Comparison of ENCODE assay signal across 16 cellular contexts in the genomic region with DNA sequence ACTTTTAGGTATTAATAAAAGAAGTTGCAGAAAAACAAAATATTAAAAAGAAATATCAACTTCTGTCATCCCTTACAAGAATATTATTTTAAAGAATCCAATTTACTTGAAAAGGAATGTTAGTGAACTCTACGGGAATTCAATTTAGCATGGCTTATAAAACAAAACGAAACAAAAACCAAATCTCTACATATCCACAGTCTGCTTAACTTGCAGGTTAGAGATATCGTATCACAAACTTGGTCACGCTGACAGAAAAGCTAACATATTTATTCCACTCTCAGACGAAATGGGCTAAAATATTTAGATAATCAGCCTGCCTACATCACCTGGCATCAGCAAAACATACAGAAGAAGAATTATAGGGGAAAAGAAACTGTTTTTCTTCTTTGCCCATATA.
DNase-seq lines count a peak whose midpoint lies in the region; ATAC-seq, FAIRE-seq and TF ChIP-seq lines count a peak whose summit lies in the region.
"Had no signal": no experiment of that assay in that cellular context is flagged by ENCODE, and none has a peak within 500 bp of the region (broad histone marks: within the 10 kb centered on the region; RNA-seq: fewer than 3 reads in every experiment).

No MANE protein-coding gene starts in this region.

- TF ChIP-seq CTCF in heart left ventricle (IDR thresholded peaks at IDR 0.05): no peak
- no peak for TF ChIP-seq CTCF in bronchial epithelial cell (IDR thresholded peaks at IDR 0.05; ENCODE audit: insufficient read depth, low read length, severe bottlenecking)
- TF ChIP-seq CTCF in mesothelial cell of epicardium (IDR thresholded peaks at IDR 0.05; ENCODE audit: unreplicated experiment): no peak

- no peak overlapping the region for H3K4me3 Mint-ChIP-seq in mesothelial cell of epicardium
- H3K4me3 Mint-ChIP-seq: CD4-positive, alpha-beta T cell had no signal

- H3K27me3 ChIP-seq in right cardiac atrium (ENCODE audit: control insufficient read depth, insufficient read depth) (no peaks in the 10 kb centered on the region), heart left ventricle (no peaks in the 10 kb centered on the region), bronchial epithelial cell (ENCODE audit: control insufficient read depth, insufficient read depth, low read length) (no peaks in the 10 kb centered on the region), aorta (ENCODE audit: control insufficient read depth in 1 of 2, insufficient read depth in 2 of 2, low read length in 1 of 2) (no peaks in the 10 kb centered on the region)
- H3K27me3 ChIP-seq: BLaER1 treated with 17β-estradiol and CSF1 and Interleukin-3, amounts not matched to agents 10 nM and 100 nM had no signal

- H3K9me3 ChIP-seq in right cardiac atrium (ENCODE audit: control insufficient read depth, low read length) (no peaks in the 10 kb centered on the region), heart left ventricle (no peaks in the 10 kb centered on the region), aorta (ENCODE audit: control insufficient read depth, low read length) (peaks cover 1% of the 10 kb centered on the region)
- H3K9me3 ChIP-seq: BLaER1 treated with 17β-estradiol and CSF1 and Interleukin-3, amounts not matched to agents 10 nM and 100 nM had no signal

- ATAC-seq in right cardiac atrium: no peak
- no peak for ATAC-seq in heart left ventricle
- no peak for ATAC-seq in aorta (ENCODE audit: low FRiP score)
- ATAC-seq: GM12878, HCT116 had no signal

- no peaks in the 10 kb centered on the region for H3K4me1 ChIP-seq in right cardiac atrium (ENCODE audit: control insufficient read depth, insufficient read depth, low read length)
- H3K4me1 ChIP-seq in heart left ventricle: no peaks in the 10 kb centered on the region
- H3K4me1 ChIP-seq in aorta (ENCODE audit: control insufficient read depth in 1 of 2, insufficient read depth in 2 of 2, low read length in 2 of 2): no peaks in the 10 kb centered on the region
- H3K4me1 ChIP-seq: BLaER1 treated with 17β-estradiol and CSF1 and Interleukin-3, amounts not matched to agents 10 nM and 100 nM had no signal

- H3K4me3 ChIP-seq in right cardiac atrium (ENCODE audit: low read length): peak overlapping the region; percentile 38
- H3K4me3 ChIP-seq in heart left ventricle: no peak overlapping the region
- peak overlapping the region; percentile 2 for H3K4me3 ChIP-seq in bronchial epithelial cell (ENCODE audit: low read depth, low read length)
- H3K4me3 ChIP-seq in aorta (ENCODE audit: low read length in 2 of 2): peak overlapping the region; percentile 26 to 41
- H3K4me3 ChIP-seq: BLaER1 treated with 17β-estradiol and CSF1 and Interleukin-3, amounts not matched to agents 10 nM and 100 nM; GM12878 had no signal

- WGBS in right cardiac atrium: 76% methylated on average over 5 of the region's 5 CpGs
- 85 to 93% (median 91%) methylated on average over 5 of the region's 5 CpGs for WGBS in heart left ventricle, 4 donors
- 31 to 34% methylated on average over 5 of the region's 5 CpGs for WGBS in aorta, 2 donors

- DNase-seq in right cardiac atrium (no peak), heart left ventricle (no peak), bronchial epithelial cell (ENCODE audit: low read depth) (no peak), mesothelial cell of epicardium (ENCODE audit: low spot score in 2 of 2, unreplicated experiment in 2 of 2) (no peak), aorta (no peak), COLO829 (ENCODE audit: low spot score) (no peak), NCI-H1092 (lab: John Stamatoyannopoulos, UW) (no peak), NCI-H2227 (lab: John Stamatoyannopoulos, UW; ENCODE audit: unreplicated experiment) (no peak)
- DNase-seq: 8988T; CD4-positive, alpha-beta T cell; DMS79 had no signal

- peaks cover 34% of the 10 kb centered on the region for H3K36me3 Mint-ChIP-seq in mesothelial cell of epicardium

- peaks cover 0 to 97% (median 49%) of the 10 kb centered on the region in 9 donors for H3K36me3 ChIP-seq in heart left ventricle
- H3K36me3 ChIP-seq in bronchial epithelial cell (ENCODE audit: control insufficient read depth, insufficient read depth, low read length): peaks cover 1% of the 10 kb centered on the region
- peaks cover 0 to 7% of the 10 kb centered on the region in 2 donors for H3K36me3 ChIP-seq in aorta (ENCODE audit: control insufficient read depth in 1 of 2, insufficient read depth in 2 of 2, low read length in 1 of 2)
- H3K36me3 ChIP-seq: BLaER1 treated with 17β-estradiol and CSF1 and Interleukin-3, amounts not matched to agents 10 nM and 100 nM had no signal

- H3K27ac ChIP-seq in right cardiac atrium (ENCODE audit: low read length) (no peak overlapping the region), heart left ventricle (no peak overlapping the region), aorta (ENCODE audit: low read depth in 1 of 2, low read length in 2 of 2) (no peak overlapping the region)
- H3K27ac ChIP-seq: BLaER1 treated with 17β-estradiol and CSF1 and Interleukin-3, amounts not matched to agents 10 nM and 100 nM had no signal

- FAIRE-seq in bronchial epithelial cell (lab: Jason Lieb, UNC): no peak
- FAIRE-seq: GM12878, GM18507, H54 had no signal

- H3K27ac Mint-ChIP-seq in mesothelial cell of epicardium: peak overlapping the region; percentile 82
- H3K27ac Mint-ChIP-seq: CD4-positive, alpha-beta T cell had no signal

- no peaks in the 10 kb centered on the region for H3K27me3 Mint-ChIP-seq in mesothelial cell of epicardium (ENCODE audit: low read depth)
- H3K27me3 Mint-ChIP-seq: CD4-positive, alpha-beta T cell had no signal

- intact Hi-C loops in right cardiac atrium (cut with DNase I) (no loop called here), heart left ventricle (cut with DNase I) (loop anchor here in 1 of 10 donors (5.0 kb wide), 1 partner anchor 49 kb away; no protein-coding TSS in a partner anchor), aorta (cut with DNase I) (no loop called here)

- no peak for TF ChIP-seq POLR2A in heart left ventricle (IDR thresholded peaks at IDR 0.05)

- H3K9me3 Mint-ChIP-seq in mesothelial cell of epicardium: no peaks in the 10 kb centered on the region

- H3K4me1 Mint-ChIP-seq in mesothelial cell of epicardium: peaks cover 34% of the 10 kb centered on the region

Comparison
In these comparisons a context has a peak if more than half of its experiments do, and no peak if none do; other contexts are left out.
1. H3K4me3 ChIP-seq: peak in right cardiac atrium (single experiment), bronchial epithelial cell (single experiment) and aorta (2 of 2); none in heart left ventricle (0 of 12).